In the genomic region with DNA sequence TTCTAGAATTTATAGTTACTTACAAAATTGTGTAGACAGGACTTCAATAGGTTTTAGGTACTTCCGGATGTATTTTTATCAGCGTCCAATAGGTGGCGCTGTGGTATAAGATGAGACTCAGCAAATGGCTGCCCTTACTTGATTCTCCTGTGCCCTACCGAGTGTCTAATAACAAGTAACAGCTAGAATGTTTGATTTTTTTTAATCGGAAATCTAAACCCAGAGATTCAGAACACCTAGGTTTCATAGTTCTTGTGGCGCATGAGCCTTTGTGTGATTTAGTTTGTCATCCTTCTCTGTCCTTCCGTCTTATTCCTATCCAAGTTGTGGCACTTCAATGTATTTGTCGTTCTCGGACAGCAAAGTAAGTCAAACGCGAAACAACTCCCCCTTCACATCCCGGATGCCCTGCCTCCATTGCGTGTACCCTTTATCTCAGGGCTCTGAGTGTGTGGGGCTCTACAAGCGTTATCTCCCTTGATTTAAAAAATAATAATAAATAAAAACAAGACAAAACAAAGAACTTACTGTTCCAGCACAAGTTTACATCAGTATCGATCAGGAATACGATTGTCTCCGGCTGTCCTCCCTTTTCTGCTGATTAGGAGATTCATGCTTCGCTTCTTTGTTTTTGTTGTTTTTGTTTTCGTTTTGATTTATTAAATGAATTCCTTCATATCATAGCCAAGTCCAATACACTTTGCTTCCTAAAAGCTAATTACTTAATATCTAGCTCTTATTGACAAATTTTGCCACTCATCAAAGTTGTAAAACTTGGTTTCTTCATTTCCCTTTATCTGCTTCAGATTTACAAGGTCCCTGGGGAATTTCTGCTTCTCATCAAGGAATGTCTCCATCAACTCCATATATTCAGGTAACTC, we compare ENCODE assay signal across 8 cellular contexts. TPM values are rescaled to one million over a fixed set of nuclear protein-coding genes. Genes with fewer than 3 reads are reported as not detected.
DNase-seq lines count a peak whose midpoint lies in the region; ATAC-seq and TF ChIP-seq lines count a peak whose summit lies in the region.

No MANE protein-coding gene starts in this region.

- intact Hi-C loops in adrenal gland (cut with DNase I) (loop anchor here in 1 of 2 donors (10.0 kb wide), 1 partner anchor 292 kb away; a partner anchor contains a TSS), left ventricle myocardium inferior (cut with micrococcal nuclease) (no loop called here), psoas muscle (cut with DNase I) (loop anchor here (2.0 to 5.0 kb wide), 3 partner anchors 40 to 294 kb away; no protein-coding TSS in a partner anchor)

- peak overlapping the region; percentile 74 to 89 (median 79) for H3K27ac ChIP-seq in adrenal gland
- H3K27ac ChIP-seq in left ventricle myocardium inferior (replicated peaks), result peak overlapping the region; percentile 86
- H3K27ac ChIP-seq in psoas muscle, result peak overlapping the region; percentile 72
- no peak overlapping the region for H3K27ac ChIP-seq in urinary bladder (ENCODE audit: low read depth)

- H3K4me1 ChIP-seq in adrenal gland (replicated peaks in 1 of 2), result peaks cover 0 to 5% of the 10 kb centered on the region in 2 donors
- H3K4me1 ChIP-seq in left ventricle myocardium inferior, result peaks cover 8% of the 10 kb centered on the region
- no peaks in the 10 kb centered on the region for H3K4me1 ChIP-seq in psoas muscle
- H3K4me1 ChIP-seq in urinary bladder (ENCODE audit: insufficient read depth), result no peaks in the 10 kb centered on the region

- H3K9me3 ChIP-seq in adrenal gland (replicated peaks in 1 of 3) (no peaks in the 10 kb centered on the region), left ventricle myocardium inferior (replicated peaks) (no peaks in the 10 kb centered on the region), psoas muscle (no peaks in the 10 kb centered on the region)

- TF ChIP-seq CTCF in GM12864 (IDR thresholded peaks at IDR 0.05; ENCODE audit: low read depth, low read length, missing control alignments) (peak; percentile 70), adrenal gland (IDR thresholded peaks at IDR 0.05) (peak; percentile 85 to 93 (median 90)), left ventricle myocardium inferior (IDR thresholded peaks at IDR 0.05; ENCODE audit: borderline replicate concordance) (peak; percentile 87), psoas muscle (IDR thresholded peaks at IDR 0.05) (peak; percentile 90)

- peak; percentile 95 for ATAC-seq in HG02759 (IDR thresholded peaks at IDR 0.05; ENCODE audit: unreplicated experiment)
- ATAC-seq in psoas muscle, result peak; percentile 91 to 98 (median 94)

- peak overlapping the region; percentile 55 for H3K4me3 ChIP-seq in GM12864 (ENCODE audit: low read depth, low read length)
- H3K4me3 ChIP-seq in adrenal gland, result peak overlapping the region in 3 of 4 donors; percentile 16 to 60 (median 27)
- peak overlapping the region; percentile 69 for H3K4me3 ChIP-seq in left ventricle myocardium inferior
- peak overlapping the region; percentile 69 for H3K4me3 ChIP-seq in psoas muscle
- peak overlapping the region; percentile 36 for H3K4me3 ChIP-seq in urinary bladder (ENCODE audit: low read depth, low read length)

- no peaks in the 10 kb centered on the region for H3K27me3 ChIP-seq in adrenal gland
- H3K27me3 ChIP-seq in left ventricle myocardium inferior (ENCODE audit: low read depth), result no peaks in the 10 kb centered on the region
- no peaks in the 10 kb centered on the region for H3K27me3 ChIP-seq in psoas muscle (ENCODE audit: insufficient read depth in 3 of 3, low read length in 2 of 3)

- H3K36me3 ChIP-seq in adrenal gland (replicated peaks in 1 of 2), result no peaks in the 10 kb centered on the region
- no peaks in the 10 kb centered on the region for H3K36me3 ChIP-seq in left ventricle myocardium inferior
- H3K36me3 ChIP-seq in psoas muscle (ENCODE audit: insufficient read depth in 1 of 2, low read depth in 1 of 2), result no peaks in the 10 kb centered on the region
- H3K36me3 ChIP-seq in urinary bladder (ENCODE audit: insufficient read depth), result no peaks in the 10 kb centered on the region

- peak in 1 of 2 donors; percentile 56 for TF ChIP-seq POLR2A in adrenal gland (IDR thresholded peaks at IDR 0.05)

- DNase-seq in GM12864 (ENCODE audit: low read depth) (peak; percentile 91), NCI-H1417 treated with DMSO at 0.1 percent for 48 hours (lab: John Stamatoyannopoulos, UW) (peak; percentile 25), SW 1271 (lab: John Stamatoyannopoulos, UW) (peak; percentile 60 to 90), adrenal gland (peak; percentile 76 to 92 (median 83)), left ventricle myocardium inferior (peak; percentile 24), psoas muscle (peak in 1 of 2 donors; percentile 31)

- 4 to 6% (median 5%) methylated on average over 19 of the region's 19 CpGs for WGBS in adrenal gland, 4 donors
- WGBS in psoas muscle, 3 donors, result 10 to 15% (median 12%) methylated on average over 19 of the region's 19 CpGs
- 7% methylated on average over 19 of the region's 19 CpGs for WGBS in urinary bladder

RNA-seq across cellular contexts. Expression of a gene that starts 50.7 kb away (rescaled TPM):
- total RNA-seq in adrenal gland (10 to 100 TPM; 31.8 to 76.8 (median 38.8) TPM), left ventricle myocardium inferior (31.8 TPM), psoas muscle (10 to 100 TPM; 14.2 to 21.1 (median 17.4) TPM), urinary bladder (79.0 TPM)
- polyA plus RNA-seq in adrenal gland (10 to 100 TPM; 31.5 to 57.0 (median 37.3) TPM), psoas muscle (10 to 100 TPM; 11.5 to 20.1 (median 17.7) TPM), urinary bladder (28.4 TPM)
